In the genomic region with DNA sequence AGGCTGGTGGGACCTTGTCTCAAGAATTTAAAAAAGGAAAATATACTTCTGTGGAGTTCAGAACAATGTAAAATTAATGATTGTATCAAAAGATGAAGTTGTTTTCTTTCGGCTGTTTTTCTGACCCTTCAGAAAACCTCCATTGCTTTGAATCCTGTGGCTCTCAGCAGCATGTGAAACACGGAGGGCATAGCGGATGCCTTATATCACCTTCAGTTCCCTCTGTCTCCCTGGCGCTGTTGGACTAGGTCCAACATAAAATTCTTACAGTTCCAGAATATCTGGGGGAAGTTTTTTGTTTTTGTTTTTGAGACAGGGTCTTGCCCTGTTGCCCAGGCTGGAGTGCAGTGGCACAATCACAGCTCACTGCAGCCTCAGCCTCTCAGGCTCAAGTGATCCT, we compare ENCODE assay signal across 31 cellular contexts. TPM values are rescaled to one million over a fixed set of nuclear protein-coding genes. Genes with fewer than 3 reads are reported as not detected.
"Had no signal": no experiment of that assay in that cellular context is flagged by ENCODE, and none has a peak within 500 bp of the region (broad histone marks: within the 10 kb centered on the region; RNA-seq: fewer than 3 reads in every experiment).

No MANE protein-coding gene starts in this region.

- H3K9ac ChIP-seq: neural progenitor cell, parathyroid adenoma had no signal

- H3K4me3 Mint-ChIP-seq: naive thymus-derived CD4-positive, alpha-beta T cell; natural killer cell; nephron; neural progenitor cell; stimulated activated memory B cell treated with anti-CD40 and anti-IgM and Interleukin-4, amounts not matched to agents 10 μg/mL and 1 μg/mL and 100 μg/mL, for 72 hours; stimulated activated naive CD8-positive, alpha-beta T cell treated with anti-CD3 and anti-CD28 coated beads, Interleukin-15, amount 100 ng/mL, for 72 hours; type B pancreatic cell had no signal

- H3K9me3 ChIP-seq: ovary, psoas muscle, right lobe of liver, spleen, suprapubic skin, testis, tibial artery, transverse colon, upper lobe of right lung, uterus had no signal

- H3K4me1 Mint-ChIP-seq: naive thymus-derived CD4-positive, alpha-beta T cell; natural killer cell; nephron; neural progenitor cell; stimulated activated memory B cell treated with anti-CD40 and anti-IgM and Interleukin-4, amounts not matched to agents 10 μg/mL and 1 μg/mL and 100 μg/mL, for 72 hours; stimulated activated naive CD8-positive, alpha-beta T cell treated with anti-CD3 and anti-CD28 coated beads, Interleukin-15, amount 100 ng/mL, for 72 hours had no signal

- ATAC-seq: naive thymus-derived CD4-positive, alpha-beta T cell; natural killer cell; psoas muscle; right cardiac atrium; right lobe of liver; stimulated activated memory B cell treated with anti-CD40 and anti-IgM and Interleukin-4, amounts not matched to agents 10 μg/mL and 1 μg/mL and 100 μg/mL, for 72 hours; stimulated activated naive CD8-positive, alpha-beta T cell treated with anti-CD3 and anti-CD28 coated beads, Interleukin-15, amount 100 ng/mL, for 72 hours; stimulated activated naive CD8-positive, alpha-beta T cell treated with anti-CD3 and anti-CD28 coated beads, Interleukin-15, Interleukin-2, amounts not matched to agents 100 U/mL and 50 U/mL, for 24 hours; upper lobe of right lung had no signal

- H3K4me3 ChIP-seq: neural progenitor cell, ovary, psoas muscle, right lobe of liver, skin epidermis, smooth muscle cell, spleen, suprapubic skin, testis, tibial artery, transverse colon, upper lobe of right lung, uterus had no signal

- H3K4me2 ChIP-seq: neural progenitor cell, smooth muscle cell had no signal

- H2AFZ ChIP-seq: neural progenitor cell, parathyroid adenoma had no signal

- H3K36me3 ChIP-seq: neural progenitor cell, ovary, right lobe of liver, spleen, suprapubic skin, tibial artery, transverse colon, upper lobe of right lung, uterus had no signal

- H3K4me1 ChIP-seq: parathyroid adenoma, psoas muscle, right lobe of liver, spleen, suprapubic skin, tibial artery, transverse colon, uterus had no signal

- H3K27ac Mint-ChIP-seq: naive thymus-derived CD4-positive, alpha-beta T cell; natural killer cell; nephron; neural progenitor cell; stimulated activated memory B cell treated with anti-CD40 and anti-IgM and Interleukin-4, amounts not matched to agents 10 μg/mL and 1 μg/mL and 100 μg/mL, for 72 hours; stimulated activated naive CD8-positive, alpha-beta T cell treated with anti-CD3 and anti-CD28 coated beads, Interleukin-15, amount 100 ng/mL, for 72 hours; type B pancreatic cell had no signal

- DNase-seq: naive thymus-derived CD4-positive, alpha-beta T cell; natural killer cell; occipital lobe; ovary; posterior cingulate gyrus; psoas muscle; right cardiac atrium; right lobe of liver; spleen; stimulated activated CD4-positive, alpha-beta T cell treated with anti-CD3 and anti-CD28 coated beads, Interleukin-12 subunit alpha, Interleukin-12 subunit beta, amount 100 ng/mL, for 4 hours; stimulated activated CD4-positive, alpha-beta T cell treated with anti-CD3 and anti-CD28 coated beads, Interleukin-1b, Interleukin-23, amount 100 ng/mL, for 48 hours; stimulated activated CD4-positive, alpha-beta T cell treated with anti-CD3 and anti-CD28 coated beads, Interleukin-4, amount 100 ng/mL, for 1 hour; stimulated activated CD4-positive, alpha-beta T cell treated with anti-CD3 and anti-CD28 coated beads, Interleukin-4, amount 100 ng/mL, for 4 hours; stimulated activated CD8-positive, alpha-beta memory T cell treated with anti-CD3 and anti-CD28 coated beads, Interleukin-4, amount 100 ng/mL, for 48 hours; stimulated activated naive CD4-positive, alpha-beta T cell; stimulated activated naive CD8-positive, alpha-beta T cell treated with anti-CD3 and anti-CD28 coated beads, Interleukin-15, amount 100 ng/mL, for 72 hours; stimulated activated naive CD8-positive, alpha-beta T cell treated with anti-CD3 and anti-CD28 coated beads, Interleukin-15, Interleukin-2, amounts not matched to agents 100 U/mL and 50 U/mL, for 24 hours; substantia nigra; testis; transverse colon; upper lobe of right lung; uterus had no signal

- H3K36me3 Mint-ChIP-seq: naive thymus-derived CD4-positive, alpha-beta T cell; natural killer cell had no signal

- H3K9me3 Mint-ChIP-seq: natural killer cell; nephron; neural progenitor cell; stimulated activated memory B cell treated with anti-CD40 and anti-IgM and Interleukin-4, amounts not matched to agents 10 μg/mL and 1 μg/mL and 100 μg/mL, for 72 hours; stimulated activated naive CD8-positive, alpha-beta T cell treated with anti-CD3 and anti-CD28 coated beads, Interleukin-15, amount 100 ng/mL, for 72 hours; type B pancreatic cell had no signal

- H3K27me3 Mint-ChIP-seq: type B pancreatic cell had no signal

- H3K27ac ChIP-seq: neural progenitor cell, ovary, parathyroid adenoma, psoas muscle, right lobe of liver, skin epidermis, spleen, suprapubic skin, testis, tibial artery, transverse colon, upper lobe of right lung, uterus had no signal

- H3K27me3 ChIP-seq: neural progenitor cell, ovary, right lobe of liver, suprapubic skin, testis, tibial artery, transverse colon, upper lobe of right lung, uterus had no signal

RNA-seq across cellular contexts. Expression of a gene that starts 7.4 kb away (rescaled TPM):
- polyA plus RNA-seq: naive thymus-derived CD4-positive, alpha-beta T cell had no signal
